In the genomic region with DNA sequence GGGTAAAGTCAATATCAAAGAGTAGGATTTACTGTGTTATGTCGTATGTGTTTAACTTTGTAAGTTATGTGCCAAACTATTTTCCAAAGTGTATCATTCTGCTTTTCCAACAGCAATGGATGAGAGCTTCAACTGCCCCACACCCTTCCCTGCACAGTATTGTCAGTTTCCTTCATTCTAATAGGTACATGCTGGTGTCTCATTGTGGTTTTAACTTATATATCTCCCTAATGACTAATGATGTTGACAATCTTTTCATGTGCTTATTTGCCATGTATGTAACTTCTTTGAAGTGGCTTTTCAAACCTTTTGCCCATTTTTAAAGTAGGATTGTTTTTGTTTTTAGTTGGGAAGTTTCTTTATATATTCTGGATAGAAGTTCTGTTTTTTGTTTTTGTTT, we compare ENCODE assay signal across 15 cellular contexts.
"Had no signal": no experiment of that assay in that cellular context is flagged by ENCODE, and none has a peak within 500 bp of the region (broad histone marks: within the 10 kb centered on the region; RNA-seq: fewer than 3 reads in every experiment).

No MANE protein-coding gene starts in this region.

- H3K4me3 ChIP-seq: lower lobe of right lung, thyroid gland had no signal

- H3K27ac Mint-ChIP-seq: activated naive CD8-positive, alpha-beta T cell treated with anti-CD3 and anti-CD28 coated beads, Interleukin-2, amount 10 ng/mL, durations not matched to agents 7 days and 5 days; mesothelial cell of epicardium had no signal

- DNase-seq: activated CD4-positive, alpha-beta T cell treated with anti-CD3 and anti-CD28 coated beads for 1 hour; activated CD8-positive, alpha-beta memory T cell treated with anti-CD3 and anti-CD28 coated beads for 24 hours; activated CD8-positive, alpha-beta memory T cell treated with anti-CD3 and anti-CD28 coated beads, Interleukin-2, amount 50 U/mL, for 48 hours; activated naive CD8-positive, alpha-beta T cell treated with anti-CD3 and anti-CD28 coated beads, Interleukin-2, amount 10 ng/mL, durations not matched to agents 7 days and 5 days; activated T-cell treated with anti-CD3 and anti-CD28 coated beads, Interleukin-2, amount 50 U/mL, for 72 hours; amygdala; foreskin melanocyte; hypothalamus; islet precursor cell; lower lobe of right lung; stimulated activated naive CD4-positive, alpha-beta T cell; thyroid gland had no signal

- H3K27ac ChIP-seq: epithelial cell of prostate, lower lobe of right lung, thyroid gland had no signal

- ATAC-seq: activated T-cell treated with anti-CD3 and anti-CD28 coated beads, Interleukin-2, amount 50 U/mL, for 72 hours; lower lobe of right lung; natural killer cell treated with Interleukin-12 subunit alpha and Interleukin-12 subunit beta and Interleukin-15 and Interleukin-18, amount 100 ng/mL, for 72 hours had no signal

- H3K36me3 ChIP-seq: lower lobe of right lung, thyroid gland had no signal

- H3K27me3 ChIP-seq: thyroid gland had no signal

- H3K4me3 Mint-ChIP-seq: activated naive CD8-positive, alpha-beta T cell treated with anti-CD3 and anti-CD28 coated beads, Interleukin-2, amount 10 ng/mL, durations not matched to agents 7 days and 5 days; mesothelial cell of epicardium; natural killer cell treated with Interleukin-12 subunit alpha and Interleukin-12 subunit beta and Interleukin-15 and Interleukin-18, amount 100 ng/mL, for 72 hours had no signal

- H3K9me3 ChIP-seq: thyroid gland had no signal

- H3K27me3 Mint-ChIP-seq: activated naive CD8-positive, alpha-beta T cell treated with anti-CD3 and anti-CD28 coated beads, Interleukin-2, amount 10 ng/mL, durations not matched to agents 7 days and 5 days; natural killer cell treated with Interleukin-12 subunit alpha and Interleukin-12 subunit beta and Interleukin-15 and Interleukin-18, amount 100 ng/mL, for 72 hours had no signal
